Comparison of ENCODE assay signal across 9 cellular contexts in the genomic region with DNA sequence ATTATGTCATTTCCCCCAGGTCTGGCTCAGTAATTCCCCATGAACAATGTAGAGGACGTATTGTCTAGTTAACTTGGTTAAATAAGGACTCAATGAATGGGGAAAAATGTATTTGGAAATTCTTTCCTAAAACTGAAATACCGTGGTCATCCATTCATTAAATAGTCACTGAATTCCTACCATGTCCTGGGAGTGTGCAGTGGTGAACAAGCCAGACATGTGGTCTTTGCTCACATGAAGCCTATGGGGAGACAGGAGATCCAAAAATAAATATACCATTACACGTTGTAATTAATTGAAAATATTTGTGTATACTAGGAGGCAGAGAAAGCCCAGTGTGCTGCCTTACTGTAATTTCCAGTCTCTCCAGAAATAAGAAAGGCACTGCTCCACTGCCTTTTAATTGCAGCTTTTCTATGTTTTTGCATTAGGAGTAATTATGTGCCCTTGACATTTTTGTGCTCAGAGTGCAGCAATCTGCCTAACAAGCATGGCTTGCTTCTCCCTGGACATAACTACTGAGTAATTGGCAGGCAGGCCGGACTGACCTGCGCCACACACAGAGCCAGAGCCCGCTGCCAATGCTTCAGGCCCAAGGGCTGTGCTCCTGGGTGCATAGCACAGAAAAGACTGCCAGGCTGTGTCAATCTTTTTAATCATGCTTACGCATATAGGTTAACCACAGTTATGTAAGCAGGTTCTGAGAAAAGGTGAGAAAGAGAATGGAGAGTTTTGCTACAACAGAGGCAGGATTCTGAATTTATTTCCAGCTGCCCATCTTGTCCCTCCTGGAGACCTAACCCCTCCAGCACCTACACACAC. TPM values are rescaled to one million over a fixed set of nuclear protein-coding genes. Genes with fewer than 3 reads are reported as not detected.
DNase-seq lines count a peak whose midpoint lies in the region; ATAC-seq and TF ChIP-seq lines count a peak whose summit lies in the region.
"Had no signal": no experiment of that assay in that cellular context is flagged by ENCODE, and none has a peak within 500 bp of the region (broad histone marks: within the 10 kb centered on the region; RNA-seq: fewer than 3 reads in every experiment).

No MANE protein-coding gene starts in this region.

- peaks cover 14% of the 10 kb centered on the region for H3F3A ChIP-seq in SK-N-SH (replicated peaks; ENCODE audit: insufficient read depth)

- H3K4me1 Mint-ChIP-seq in chondrocyte (ENCODE audit: low read depth), result peaks cover 7% of the 10 kb centered on the region

- H3K9me2 ChIP-seq in SK-N-SH, result no peaks in the 10 kb centered on the region

- no peaks in the 10 kb centered on the region for H3K27me3 ChIP-seq in SK-N-SH (ENCODE audit: insufficient read depth)
- H3K27me3 ChIP-seq: dorsolateral prefrontal cortex had no signal

- in situ Hi-C loops in ACHN (cut with HindIII; ENCODE audit: low pct_ligation_motif_present, low pct_unique_long_range_greater_than_20kb, low sequenced_read_pairs), result no loop called here

- no peak for TF ChIP-seq RAD21 in SK-N-SH (IDR thresholded peaks at IDR 0.05; ENCODE audit: low read length)

- CTCF ChIA-PET in SK-N-SH (lab: Yijun Ruan, JAX), result interaction anchor here (0.7 to 1.2 kb wide), 3 partner anchors 9 to 42 kb away, joined by 3 to 5 read pairs (median 3); no protein-coding TSS in a partner anchor

- H3K36me3 ChIP-seq in SK-N-SH (replicated peaks in 1 of 2; ENCODE audit: control insufficient read depth in 1 of 2, insufficient read depth in 2 of 2, low read length in 1 of 2), result no peaks in the 10 kb centered on the region

- POLR2A ChIA-PET in SK-N-SH (lab: Yijun Ruan, JAX), result no interaction called here

- H3K27me3 Mint-ChIP-seq in chondrocyte (ENCODE audit: low read depth), result peaks cover 5% of the 10 kb centered on the region

- H3K4me3 ChIP-seq in SK-N-SH (ENCODE audit: low read depth in 2 of 2, low read length in 1 of 2), result no peak overlapping the region
- H3K4me3 ChIP-seq in retinal pigment epithelial cell (ENCODE audit: low read length), result peak overlapping the region; percentile 26
- H3K4me3 ChIP-seq: dorsolateral prefrontal cortex had no signal

- H3K4me2 ChIP-seq in SK-N-SH, result 0 out of 2 replicates have a peak overlapping the region, but pooled peaks have one; percentile 15

- DNase-seq in SK-N-SH (peak; percentile 50), chondrocyte (ENCODE audit: low spot score) (no peak), retinal pigment epithelial cell (ENCODE audit: low read depth) (peak; percentile 99), ACHN (no peak), NCI-H345 (lab: John Stamatoyannopoulos, UW) (no peak)

- no peak overlapping the region for H3K9ac ChIP-seq in SK-N-SH

- H3K4me3 Mint-ChIP-seq in chondrocyte (ENCODE audit: unreplicated experiment), result no peak overlapping the region

- ATAC-seq in GM21381 (IDR thresholded peaks at IDR 0.05; ENCODE audit: unreplicated experiment) (peak; percentile 52), HG03521 (IDR thresholded peaks at IDR 0.05; ENCODE audit: unreplicated experiment) (no peak), GM18870 (IDR thresholded peaks at IDR 0.05; ENCODE audit: unreplicated experiment) (no peak)

- TF ChIP-seq EP300 in SK-N-SH (IDR thresholded peaks at IDR 0.05; ENCODE audit: borderline replicate concordance in 1 of 2, low read depth in 1 of 2, low read length in 1 of 2), result no peak

- TF ChIP-seq CTCF in SK-N-SH (IDR thresholded peaks at IDR 0.05) (no peak), chondrocyte (IDR thresholded peaks at IDR 0.05) (no peak), retinal pigment epithelial cell (conservative IDR thresholded peaks at IDR 0.05; ENCODE audit: low read depth, low read length) (no peak)

- peak overlapping the region in 1 of 2 experiments; percentile 76; a peak in 2 of 4 replicates for H3K27ac ChIP-seq in SK-N-SH (ENCODE audit: low read depth in 2 of 2, low read length in 1 of 2)

- H4K20me1 ChIP-seq in SK-N-SH (ENCODE audit: insufficient read depth), result no peaks in the 10 kb centered on the region

- H3K9me3 ChIP-seq in SK-N-SH, result no peaks in the 10 kb centered on the region

- no peaks in the 10 kb centered on the region for H3K79me2 ChIP-seq in SK-N-SH (ENCODE audit: insufficient read depth)

- H3K4me1 ChIP-seq in SK-N-SH (ENCODE audit: control insufficient read depth in 1 of 2, insufficient read depth in 2 of 2, low read depth in 1 of 2, low read length in 1 of 2), result peaks cover 8 to 24% of the 10 kb centered on the region in 2 experiments; a peak in 3 of 4 replicates

- H3K9me3 Mint-ChIP-seq in chondrocyte (ENCODE audit: low read depth), result no peaks in the 10 kb centered on the region

- H2AFZ ChIP-seq in SK-N-SH (ENCODE audit: low read depth), result no peak overlapping the region

- peak overlapping the region; percentile 12 for H3K27ac Mint-ChIP-seq in chondrocyte (ENCODE audit: unreplicated experiment)

- H3K36me3 Mint-ChIP-seq in chondrocyte (ENCODE audit: low read depth), result no peaks in the 10 kb centered on the region

- WGBS in SK-N-SH (ENCODE audit: low lambda C conversion rate), result 50% methylated on average over 5 of the region's 7 CpGs

TF ChIP-seq in SK-N-SH, 30 proteins besides CTCF, POLR2A, EP300 and RAD21:
- TF ChIP-seq RCOR1 (IDR thresholded peaks at IDR 0.05; ENCODE audit: low read length), result peak; percentile 47; the same call in 1 of the 2 replicates
- TF ChIP-seq, protein P1, sequence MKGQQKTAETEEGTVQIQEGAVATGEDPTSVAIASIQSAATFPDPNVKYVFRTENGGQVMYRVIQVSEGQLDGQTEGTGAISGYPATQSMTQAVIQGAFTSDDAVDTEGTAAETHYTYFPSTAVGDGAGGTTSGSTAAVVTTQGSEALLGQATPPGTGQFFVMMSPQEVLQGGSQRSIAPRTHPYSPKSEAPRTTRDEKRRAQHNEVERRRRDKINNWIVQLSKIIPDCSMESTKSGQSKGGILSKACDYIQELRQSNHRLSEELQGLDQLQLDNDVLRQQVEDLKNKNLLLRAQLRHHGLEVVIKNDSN (IDR thresholded peaks at IDR 0.05; ENCODE audit: borderline replicate concordance, low read depth), result no peak
- peak; percentile 63; the same call in 1 of the 2 replicates for TF ChIP-seq MXI1 (IDR thresholded peaks at IDR 0.05; ENCODE audit: low read depth, low read length)

RNA-seq across cellular contexts. Expression of a gene that starts 22.2 kb away (rescaled TPM):
- 8.6 and 9.8 TPM in 2 replicates for polyA plus RNA-seq in SK-N-SH (2012; rRNA removed)
- 10.4 and 13.6 TPM in 2 replicates for polyA plus RNA-seq in SK-N-SH (2012; cell fraction: cytosol; rRNA removed)
- polyA plus RNA-seq in SK-N-SH (2012; cell fraction: nucleus; rRNA removed), result 14.1 and 16.2 TPM in 2 replicates
- total RNA-seq in chondrocyte, result 6.6 to 11.2 TPM (median 10.4 TPM) in 3 replicates

Comparison
In these comparisons a context has a peak if more than half of its experiments do, and no peak if none do; other contexts are left out.
1. DNase-seq: peak in SK-N-SH (single experiment) and retinal pigment epithelial cell (single experiment); none in chondrocyte (single experiment), ACHN (single experiment) and NCI-H345 (single experiment).